In the genomic region with DNA sequence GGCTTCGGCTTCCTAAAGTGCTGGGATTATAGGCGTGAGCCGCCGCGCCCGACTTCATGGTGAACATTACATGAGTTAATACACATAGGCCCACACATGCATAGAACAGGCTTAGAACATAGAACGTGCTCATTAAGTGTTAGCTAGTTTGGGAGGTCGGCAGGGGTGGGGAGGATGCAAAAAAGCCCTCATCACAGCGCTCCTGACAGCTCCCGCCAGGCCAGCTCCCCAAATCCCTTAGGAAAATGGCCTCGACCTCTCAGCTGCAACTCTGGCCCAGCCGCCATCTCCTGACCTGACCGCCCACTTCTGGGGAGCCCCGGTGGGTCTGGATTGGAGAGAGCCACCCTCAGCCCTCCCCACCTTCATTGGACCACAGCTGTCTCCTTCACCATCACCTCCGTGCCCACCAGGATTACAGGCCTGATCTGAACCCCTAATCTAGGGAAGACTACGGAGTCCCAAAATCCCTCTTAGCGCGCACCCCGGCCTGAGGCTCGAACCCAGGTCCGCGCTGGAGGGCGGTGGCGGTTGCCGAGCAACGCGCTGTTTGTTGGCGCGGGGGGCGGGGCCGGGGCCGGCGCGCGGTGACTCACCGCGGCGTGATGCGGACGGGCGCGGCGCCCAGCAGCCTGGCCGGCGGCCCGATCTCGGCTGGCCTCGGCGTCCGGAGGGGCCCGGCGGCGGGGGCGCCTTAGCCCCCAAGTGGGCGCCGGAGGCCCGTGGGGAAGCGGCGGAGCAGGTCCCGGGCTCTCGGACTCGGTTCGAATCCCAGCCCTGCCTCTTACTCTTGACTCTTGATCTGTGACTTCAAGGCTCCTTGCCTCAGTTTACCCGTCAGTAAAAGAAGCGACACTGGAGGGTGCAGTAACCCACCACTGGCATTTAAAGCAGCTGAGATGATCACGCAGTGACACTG, we compare ENCODE assay signal across 9 cellular contexts. TPM values are rescaled to one million over a fixed set of nuclear protein-coding genes. Genes with fewer than 3 reads are reported as not detected.
DNase-seq lines count a peak whose midpoint lies in the region; ATAC-seq, FAIRE-seq and TF ChIP-seq lines count a peak whose summit lies in the region.
"Had no signal": no experiment of that assay in that cellular context is flagged by ENCODE, and none has a peak within 500 bp of the region (broad histone marks: within the 10 kb centered on the region; RNA-seq: fewer than 3 reads in every experiment).

No MANE protein-coding gene starts in this region.

- peak overlapping the region; percentile 86 for H2AFZ ChIP-seq in H1 (ENCODE audit: low read length)

- H3K4me1 Mint-ChIP-seq in activated CD8-positive, alpha-beta T cell treated with anti-CD3 and anti-CD28 coated beads for 36 hours (ENCODE audit: low read depth): peaks cover 37% of the 10 kb centered on the region

- no peak for TF ChIP-seq POLR2A in H1 (IDR thresholded peaks at IDR 0.05; ENCODE audit: control extremely low read depth in 1 of 2, low read depth in 2 of 2, low read length in 2 of 2)
- TF ChIP-seq POLR2A in GM18505 (IDR thresholded peaks at IDR 0.05; ENCODE audit: borderline replicate concordance, extremely low read depth, insufficient read depth, insufficient read length): no peak

- TF ChIP-seq CTCF in activated CD8-positive, alpha-beta T cell treated with anti-CD3 and anti-CD28 coated beads for 36 hours (IDR thresholded peaks at IDR 0.05): no peak
- TF ChIP-seq CTCF in H1 (IDR thresholded peaks at IDR 0.05; ENCODE audit: control extremely low read depth in 1 of 3, insufficient read depth in 1 of 3, low read depth in 1 of 3, low read length in 3 of 3) (no peak), lower lobe of right lung (IDR thresholded peaks at IDR 0.05) (no peak)

- peak overlapping the region; percentile 89; the same call in 1 of the 2 replicates for H2BK20ac ChIP-seq in H1 (ENCODE audit: low read length)

- WGBS in H1 (ENCODE audit: extremely low coverage in 1 of 2, insufficient coverage in 1 of 2, insufficient read length in 1 of 2, insufficient replicate concordance in 2 of 2, low coverage in 1 of 2, low lambda C conversion rate in 2 of 2, missing lambda C conversion rate in 1 of 2), 2 experiments: 24% methylated on average over 66 of the region's 66 CpGs; no CpG with 5 or more reads in 1 of the 2 experiments

- no peaks in the 10 kb centered on the region for H4K20me1 ChIP-seq in H1 (replicated peaks in 1 of 2; ENCODE audit: control insufficient read depth in 1 of 2, insufficient read depth in 2 of 2, low read length in 2 of 2)

- H3K4me3 ChIP-seq in H1 (ENCODE audit: extremely low read depth in 1 of 4, insufficient read depth in 2 of 4, low read depth in 3 of 4, low read length in 4 of 4) (peak overlapping the region; percentile 3 to 42 (median 12); a peak in 4 of 8 replicates), lower lobe of right lung (peak overlapping the region; percentile 47)

- intact Hi-C loops in activated CD8-positive, alpha-beta T cell treated with anti-CD3 and anti-CD28 coated beads for 36 hours (cut with micrococcal nuclease): no loop called here
- intact Hi-C loops in lower lobe of right lung (cut with DNase I): no loop called here

- peak overlapping the region; percentile 73 for H3K18ac ChIP-seq in H1 (ENCODE audit: extremely low read depth, low read length)

- no peaks in the 10 kb centered on the region for H3K79me1 ChIP-seq in H1 (ENCODE audit: low read depth, low read length)

- peak overlapping the region; percentile 95; the same call in 1 of the 2 replicates for H2BK15ac ChIP-seq in H1 (ENCODE audit: low read length)

- H3K27ac Mint-ChIP-seq in activated CD8-positive, alpha-beta T cell treated with anti-CD3 and anti-CD28 coated beads for 36 hours: peak overlapping the region; percentile 87

- H3K4me3 Mint-ChIP-seq in activated CD8-positive, alpha-beta T cell treated with anti-CD3 and anti-CD28 coated beads for 36 hours: peak overlapping the region; percentile 69

- no peak for TF ChIP-seq EP300 in H1 (IDR thresholded peaks at IDR 0.05; ENCODE audit: borderline replicate concordance in 1 of 2, low read depth in 2 of 2, low read length in 2 of 2)

- no peak for TF ChIP-seq RAD21 in H1 (IDR thresholded peaks at IDR 0.05 in 1 of 2, conservative IDR thresholded peaks at IDR 0.05 in 1 of 2; ENCODE audit: low read depth in 2 of 2, low read length in 2 of 2)

- H4K91ac ChIP-seq in H1 (replicated peaks; ENCODE audit: insufficient read length, low read length): peak overlapping the region; percentile 50

- H3K23ac ChIP-seq in H1 (ENCODE audit: insufficient read length): no peak overlapping the region

- ATAC-seq in activated CD8-positive, alpha-beta T cell treated with anti-CD3 and anti-CD28 coated beads for 36 hours: no peak
- ATAC-seq in lower lobe of right lung (peak; percentile 54 to 64), GM18505 (IDR thresholded peaks at IDR 0.05; ENCODE audit: unreplicated experiment) (no peak)

- H2BK5ac ChIP-seq in H1 (ENCODE audit: low read depth, low read length): peak overlapping the region; percentile 87

- no peak overlapping the region for H3K14ac ChIP-seq in H1 (ENCODE audit: insufficient read length)

- CTCF ChIA-PET in activated CD8-positive, alpha-beta T cell treated with anti-CD3 and anti-CD28 coated beads for 36 hours (lab: Charles Lee): interaction anchor here (1.4 to 5.5 kb wide), 2 partner anchors 12 to 66 kb away, joined by 3 to 45 read pairs; no protein-coding TSS in a partner anchor
- CTCF ChIA-PET in H1 (lab: Charles Lee; ENCODE audit: partially characterized antibody): interaction anchor here (0.6 to 4.8 kb wide), 5 partner anchors 8 to 472 kb away, joined by 3 to 32 read pairs (median 7); no protein-coding TSS in a partner anchor

- H3K27ac ChIP-seq in H1 (ENCODE audit: low read depth, low read length) (peak overlapping the region; percentile 67; the same call in 1 of the 2 replicates), lower lobe of right lung (peak overlapping the region; percentile 100)
- H3K27ac ChIP-seq: VCaP had no signal

- H3K4me1 ChIP-seq in H1 (replicated peaks in 1 of 4; ENCODE audit: control insufficient read depth in 3 of 4, insufficient read depth in 4 of 4, low read length in 3 of 4) (peaks cover 6 to 23% (median 16%) of the 10 kb centered on the region in 4 experiments), lower lobe of right lung (peaks cover 56% of the 10 kb centered on the region)

- H3K79me2 ChIP-seq in H1 (ENCODE audit: control insufficient read depth in 1 of 2, insufficient read depth in 2 of 2, low read length in 2 of 2): no peaks in the 10 kb centered on the region

- H4K8ac ChIP-seq in H1 (ENCODE audit: extremely low read depth, insufficient read depth, low read length): peak overlapping the region; percentile 93; the same call in 1 of the 2 replicates

- no peaks in the 10 kb centered on the region for H3K9me3 Mint-ChIP-seq in activated CD8-positive, alpha-beta T cell treated with anti-CD3 and anti-CD28 coated beads for 36 hours

- peak overlapping the region; percentile 98; the same call in 1 of the 2 replicates for H2AK5ac ChIP-seq in H1 (ENCODE audit: low read depth, low read length)

- POLR2A ChIA-PET in activated CD8-positive, alpha-beta T cell treated with anti-CD3 and anti-CD28 coated beads for 36 hours (lab: Charles Lee): interaction anchor here (0.9 to 6.9 kb wide), 4 partner anchors 9 to 16 kb away, joined by 3 to 78 read pairs (median 30); no protein-coding TSS in a partner anchor
- POLR2A ChIA-PET in H1 (lab: Charles Lee; ENCODE audit: partially characterized antibody): interaction anchor here (1.2 to 9.2 kb wide), 5 partner anchors 9 to 54 kb away, joined by 4 to 62 read pairs (median 5); a partner anchor contains a TSS

- H3K56ac ChIP-seq in H1 (replicated peaks; ENCODE audit: insufficient read length, low read depth, low read length): no peak overlapping the region

- H3K27me3 ChIP-seq in H1 (replicated peaks in 1 of 4; ENCODE audit: control insufficient read depth in 3 of 4, extremely low read depth in 1 of 4, insufficient read depth in 3 of 4, low read length in 3 of 4): no peaks in the 10 kb centered on the region
- no peaks in the 10 kb centered on the region for H3K27me3 ChIP-seq in lower lobe of right lung (ENCODE audit: low read depth)

- H3K36me3 ChIP-seq in H1 (ENCODE audit: control insufficient read depth in 2 of 4, insufficient read depth in 4 of 4, low read length in 3 of 4): no peaks in the 10 kb centered on the region
- H3K36me3 ChIP-seq in lower lobe of right lung: no peaks in the 10 kb centered on the region

- DNase-seq in GM03348 (ENCODE audit: low spot score): peak; percentile 82
- peak; percentile 83 for DNase-seq in NCI-H2227 (lab: John Stamatoyannopoulos, UW; ENCODE audit: unreplicated experiment)
- DNase-seq in activated CD8-positive, alpha-beta T cell treated with anti-CD3 and anti-CD28 coated beads for 36 hours: peak; percentile 80
- peak in 1 of 2 experiments; percentile 88 for DNase-seq in H1 (ENCODE audit: low read depth in 1 of 2, low spot score in 2 of 2)
- peak; percentile 91 for DNase-seq in lower lobe of right lung
- DNase-seq in stimulated activated CD8-positive, alpha-beta memory T cell treated with anti-CD3 and anti-CD28 coated beads, Interleukin-2, amount 100 ng/mL, for 48 hours (ENCODE audit: low read depth in 2 of 2): peak; percentile 67 to 75
- no peak for DNase-seq in OCI-M2 (lab: John Stamatoyannopoulos, UW; ENCODE audit: unreplicated experiment)

- no peak for FAIRE-seq in H1 (lab: Jason Lieb, UNC)

- H3K9me3 ChIP-seq in H1 (ENCODE audit: insufficient read depth in 2 of 2, low read depth in 1 of 2, low read length in 1 of 2): no peaks in the 10 kb centered on the region
- no peaks in the 10 kb centered on the region for H3K9me3 ChIP-seq in lower lobe of right lung

- no peak overlapping the region for H4K5ac ChIP-seq in H1 (ENCODE audit: insufficient read length, low read depth, low read length)

- peak overlapping the region; percentile 53 to 68 for H3K4me2 ChIP-seq in H1 (ENCODE audit: insufficient read depth in 1 of 2, low read depth in 2 of 2, low read length in 2 of 2)

- H3K4ac ChIP-seq in H1 (replicated peaks; ENCODE audit: insufficient read length, low read depth, low read length): no peak overlapping the region

- H2BK120ac ChIP-seq in H1 (replicated peaks; ENCODE audit: low read depth, low read length): peak overlapping the region; percentile 44

- peaks cover 13% of the 10 kb centered on the region; the same call in 1 of the 2 replicates for H3K23me2 ChIP-seq in H1 (ENCODE audit: low read depth, low read length)

- peak overlapping the region in 3 of 4 experiments; percentile 24 to 47 (median 35); a peak in 4 of 7 replicates for H3K9ac ChIP-seq in H1 (replicated peaks in 1 of 4; ENCODE audit: extremely low read depth in 1 of 4, low read depth in 3 of 4, low read length in 3 of 4)

- H3K36me3 Mint-ChIP-seq in activated CD8-positive, alpha-beta T cell treated with anti-CD3 and anti-CD28 coated beads for 36 hours (ENCODE audit: low read depth): no peaks in the 10 kb centered on the region

- peak overlapping the region; percentile 100 for H2BK12ac ChIP-seq in H1 (ENCODE audit: low read depth, low read length)

- H3K27me3 Mint-ChIP-seq in activated CD8-positive, alpha-beta T cell treated with anti-CD3 and anti-CD28 coated beads for 36 hours: no peaks in the 10 kb centered on the region

RNA-seq across cellular contexts. Expression of a gene that starts 26.7 kb away (rescaled TPM):
- total RNA-seq in activated CD8-positive, alpha-beta T cell treated with anti-CD3 and anti-CD28 coated beads for 36 hours: 1 to 10 TPM in 1 of 2 experiments, under 1 TPM in 1; 0.56 to 1.3 TPM
- not detected in 2 replicates for total RNA-seq in H1 (2021; fragmentation: NEBNext Ultra II Directional; extraction: Animal tissue kit (Norgen Biotek cat#: 25700))
- 0.14 and 0.62 TPM in 2 replicates for polyA plus RNA-seq in H1 (2011; rRNA removed)
- polyA plus RNA-seq in H1 (2011; cell fraction: cytosol; rRNA removed): not detected
- polyA plus RNA-seq in H1 (2011; cell fraction: nucleus; rRNA removed): not detected
- polyA plus RNA-seq in H1 (2012, experiment 1 of 2): 0.69 to 0.83 TPM in 2 of 4 replicates, not detected in the others
- not detected for polyA plus RNA-seq in H1 (2012, experiment 2 of 2)
- polyA plus RNA-seq in H1 (2013, experiment 1 of 2): 1.2 TPM
- polyA plus RNA-seq in H1 (2013, experiment 2 of 2): 1.3 TPM
- not detected in 2 replicates for polyA minus RNA-seq in H1 (2011; rRNA and poly(A)+ RNA removed)
- not detected for polyA minus RNA-seq in H1 (2011; cell fraction: cytosol; rRNA and poly(A)+ RNA removed)
- polyA minus RNA-seq in H1 (2011; cell fraction: nucleus; rRNA and poly(A)+ RNA removed): not detected
- 0.68 TPM for total RNA-seq in lower lobe of right lung

RNA-seq across cellular contexts. Expression of a gene that starts 55.0 kb away (rescaled TPM):
- total RNA-seq in activated CD8-positive, alpha-beta T cell treated with anti-CD3 and anti-CD28 coated beads for 36 hours: 1 to 10 TPM; 6.6 to 6.8 TPM
- total RNA-seq in H1 (2021; fragmentation: NEBNext Ultra II Directional; extraction: Animal tissue kit (Norgen Biotek cat#: 25700)): 31.1 and 32.7 TPM in 2 replicates
- 12.2 and 23.2 TPM in 2 replicates for polyA plus RNA-seq in H1 (2011; rRNA removed)
- polyA plus RNA-seq in H1 (2011; cell fraction: cytosol; rRNA removed): 10.9 TPM
- polyA plus RNA-seq in H1 (2011; cell fraction: nucleus; rRNA removed): 21.2 TPM
- polyA plus RNA-seq in H1 (2012, experiment 1 of 2): 13.1 to 23.1 TPM (median 21.0 TPM) in 4 replicates
- polyA plus RNA-seq in H1 (2012, experiment 2 of 2): 20.0 TPM
- 17.0 TPM for polyA plus RNA-seq in H1 (2013, experiment 1 of 2)
- 17.3 TPM for polyA plus RNA-seq in H1 (2013, experiment 2 of 2)
- polyA minus RNA-seq in H1 (2011; rRNA and poly(A)+ RNA removed): 8.9 and 10.8 TPM in 2 replicates
- polyA minus RNA-seq in H1 (2011; cell fraction: cytosol; rRNA and poly(A)+ RNA removed): 23.9 TPM
- polyA minus RNA-seq in H1 (2011; cell fraction: nucleus; rRNA and poly(A)+ RNA removed): 13.5 TPM
- total RNA-seq in lower lobe of right lung: 7.4 TPM

RNA-seq across cellular contexts. Expression of a gene that starts 55.7 kb away (rescaled TPM):
- total RNA-seq in activated CD8-positive, alpha-beta T cell treated with anti-CD3 and anti-CD28 coated beads for 36 hours: 1 to 10 TPM; 3.6 to 5.2 TPM
- total RNA-seq in H1 (2021; fragmentation: NEBNext Ultra II Directional; extraction: Animal tissue kit (Norgen Biotek cat#: 25700)): 4.6 and 4.7 TPM in 2 replicates
- polyA plus RNA-seq in H1 (2011; rRNA removed): 4.6 and 6.0 TPM in 2 replicates
- 5.2 TPM for polyA plus RNA-seq in H1 (2011; cell fraction: cytosol; rRNA removed)
- polyA plus RNA-seq in H1 (2011; cell fraction: nucleus; rRNA removed): 12.9 TPM
- 2.8 to 5.0 TPM (median 3.9 TPM) in 4 replicates for polyA plus RNA-seq in H1 (2012, experiment 1 of 2)
- 3.1 TPM for polyA plus RNA-seq in H1 (2012, experiment 2 of 2)
- 3.8 TPM for polyA plus RNA-seq in H1 (2013, experiment 1 of 2)
- 3.4 TPM for polyA plus RNA-seq in H1 (2013, experiment 2 of 2)
- 2.5 and 3.4 TPM in 2 replicates for polyA minus RNA-seq in H1 (2011; rRNA and poly(A)+ RNA removed)
- polyA minus RNA-seq in H1 (2011; cell fraction: cytosol; rRNA and poly(A)+ RNA removed): 3.8 TPM
- polyA minus RNA-seq in H1 (2011; cell fraction: nucleus; rRNA and poly(A)+ RNA removed): 7.3 TPM
- 2.0 TPM for total RNA-seq in lower lobe of right lung

RNA-seq across cellular contexts. Expression of a gene that starts 55.8 kb away (rescaled TPM):
- 10 to 100 TPM; 22.4 to 23.8 TPM for total RNA-seq in activated CD8-positive, alpha-beta T cell treated with anti-CD3 and anti-CD28 coated beads for 36 hours
- 33.0 and 36.4 TPM in 2 replicates for total RNA-seq in H1 (2021; fragmentation: NEBNext Ultra II Directional; extraction: Animal tissue kit (Norgen Biotek cat#: 25700))
- polyA plus RNA-seq in H1 (2011; rRNA removed): 12.5 and 20.5 TPM in 2 replicates
- 17.1 TPM for polyA plus RNA-seq in H1 (2011; cell fraction: cytosol; rRNA removed)
- polyA plus RNA-seq in H1 (2011; cell fraction: nucleus; rRNA removed): 71.1 TPM
- 20.2 to 39.2 TPM (median 31.7 TPM) in 4 replicates for polyA plus RNA-seq in H1 (2012, experiment 1 of 2)
- polyA plus RNA-seq in H1 (2012, experiment 2 of 2): 21.2 TPM
- polyA plus RNA-seq in H1 (2013, experiment 1 of 2): 17.9 TPM
- polyA plus RNA-seq in H1 (2013, experiment 2 of 2): 16.1 TPM
- 15.8 and 22.9 TPM in 2 replicates for polyA minus RNA-seq in H1 (2011; rRNA and poly(A)+ RNA removed)
- 17.1 TPM for polyA minus RNA-seq in H1 (2011; cell fraction: cytosol; rRNA and poly(A)+ RNA removed)
- polyA minus RNA-seq in H1 (2011; cell fraction: nucleus; rRNA and poly(A)+ RNA removed): 19.3 TPM
- 32.4 TPM for total RNA-seq in lower lobe of right lung

Comparison
In these comparisons a context has a peak if more than half of its experiments do, and no peak if none do; other contexts are left out.
1. ATAC-seq: peak in lower lobe of right lung (2 of 2); none in activated CD8-positive, alpha-beta T cell treated with anti-CD3 and anti-CD28 coated beads for 36 hours (single experiment) and GM18505 (single experiment).